Comparison of ENCODE assay signal across 1 cellular context in genomic region chr6:98823845-98824162, GRCh38.
TF ChIP-seq lines count a peak whose summit lies in the region.

No MANE protein-coding gene starts in this region.

TF ChIP-seq in SK-N-SH, 30 proteins besides CTCF, POLR2A, EP300 and RAD21 (continued from another document):
- TF ChIP-seq USF1 (IDR thresholded peaks at IDR 0.05; ENCODE audit: borderline replicate concordance, low read depth) (no peak), JUND (IDR thresholded peaks at IDR 0.05) (no peak), REST (IDR thresholded peaks at IDR 0.05; ENCODE audit: low read depth, low read length) (no peak), EZH2phosphoT487 (IDR thresholded peaks at IDR 0.05; ENCODE audit: borderline replicate concordance, low read depth) (no peak), YY1 (IDR thresholded peaks at IDR 0.05; ENCODE audit: low read depth) (no peak), TEAD4 (IDR thresholded peaks at IDR 0.05; ENCODE audit: borderline replicate concordance, insufficient read depth) (no peak)
